In genomic region chr17:39563476-39563875, GRCh38 we compare ENCODE assay signal across 1 cellular context.
TF ChIP-seq lines count a peak whose summit lies in the region.

No MANE protein-coding gene starts in this region.

TF ChIP-seq in GM23338, 12 proteins besides CTCF, POLR2A, EP300 and RAD21 (continued from another document):
- TF ChIP-seq, protein P1, sequence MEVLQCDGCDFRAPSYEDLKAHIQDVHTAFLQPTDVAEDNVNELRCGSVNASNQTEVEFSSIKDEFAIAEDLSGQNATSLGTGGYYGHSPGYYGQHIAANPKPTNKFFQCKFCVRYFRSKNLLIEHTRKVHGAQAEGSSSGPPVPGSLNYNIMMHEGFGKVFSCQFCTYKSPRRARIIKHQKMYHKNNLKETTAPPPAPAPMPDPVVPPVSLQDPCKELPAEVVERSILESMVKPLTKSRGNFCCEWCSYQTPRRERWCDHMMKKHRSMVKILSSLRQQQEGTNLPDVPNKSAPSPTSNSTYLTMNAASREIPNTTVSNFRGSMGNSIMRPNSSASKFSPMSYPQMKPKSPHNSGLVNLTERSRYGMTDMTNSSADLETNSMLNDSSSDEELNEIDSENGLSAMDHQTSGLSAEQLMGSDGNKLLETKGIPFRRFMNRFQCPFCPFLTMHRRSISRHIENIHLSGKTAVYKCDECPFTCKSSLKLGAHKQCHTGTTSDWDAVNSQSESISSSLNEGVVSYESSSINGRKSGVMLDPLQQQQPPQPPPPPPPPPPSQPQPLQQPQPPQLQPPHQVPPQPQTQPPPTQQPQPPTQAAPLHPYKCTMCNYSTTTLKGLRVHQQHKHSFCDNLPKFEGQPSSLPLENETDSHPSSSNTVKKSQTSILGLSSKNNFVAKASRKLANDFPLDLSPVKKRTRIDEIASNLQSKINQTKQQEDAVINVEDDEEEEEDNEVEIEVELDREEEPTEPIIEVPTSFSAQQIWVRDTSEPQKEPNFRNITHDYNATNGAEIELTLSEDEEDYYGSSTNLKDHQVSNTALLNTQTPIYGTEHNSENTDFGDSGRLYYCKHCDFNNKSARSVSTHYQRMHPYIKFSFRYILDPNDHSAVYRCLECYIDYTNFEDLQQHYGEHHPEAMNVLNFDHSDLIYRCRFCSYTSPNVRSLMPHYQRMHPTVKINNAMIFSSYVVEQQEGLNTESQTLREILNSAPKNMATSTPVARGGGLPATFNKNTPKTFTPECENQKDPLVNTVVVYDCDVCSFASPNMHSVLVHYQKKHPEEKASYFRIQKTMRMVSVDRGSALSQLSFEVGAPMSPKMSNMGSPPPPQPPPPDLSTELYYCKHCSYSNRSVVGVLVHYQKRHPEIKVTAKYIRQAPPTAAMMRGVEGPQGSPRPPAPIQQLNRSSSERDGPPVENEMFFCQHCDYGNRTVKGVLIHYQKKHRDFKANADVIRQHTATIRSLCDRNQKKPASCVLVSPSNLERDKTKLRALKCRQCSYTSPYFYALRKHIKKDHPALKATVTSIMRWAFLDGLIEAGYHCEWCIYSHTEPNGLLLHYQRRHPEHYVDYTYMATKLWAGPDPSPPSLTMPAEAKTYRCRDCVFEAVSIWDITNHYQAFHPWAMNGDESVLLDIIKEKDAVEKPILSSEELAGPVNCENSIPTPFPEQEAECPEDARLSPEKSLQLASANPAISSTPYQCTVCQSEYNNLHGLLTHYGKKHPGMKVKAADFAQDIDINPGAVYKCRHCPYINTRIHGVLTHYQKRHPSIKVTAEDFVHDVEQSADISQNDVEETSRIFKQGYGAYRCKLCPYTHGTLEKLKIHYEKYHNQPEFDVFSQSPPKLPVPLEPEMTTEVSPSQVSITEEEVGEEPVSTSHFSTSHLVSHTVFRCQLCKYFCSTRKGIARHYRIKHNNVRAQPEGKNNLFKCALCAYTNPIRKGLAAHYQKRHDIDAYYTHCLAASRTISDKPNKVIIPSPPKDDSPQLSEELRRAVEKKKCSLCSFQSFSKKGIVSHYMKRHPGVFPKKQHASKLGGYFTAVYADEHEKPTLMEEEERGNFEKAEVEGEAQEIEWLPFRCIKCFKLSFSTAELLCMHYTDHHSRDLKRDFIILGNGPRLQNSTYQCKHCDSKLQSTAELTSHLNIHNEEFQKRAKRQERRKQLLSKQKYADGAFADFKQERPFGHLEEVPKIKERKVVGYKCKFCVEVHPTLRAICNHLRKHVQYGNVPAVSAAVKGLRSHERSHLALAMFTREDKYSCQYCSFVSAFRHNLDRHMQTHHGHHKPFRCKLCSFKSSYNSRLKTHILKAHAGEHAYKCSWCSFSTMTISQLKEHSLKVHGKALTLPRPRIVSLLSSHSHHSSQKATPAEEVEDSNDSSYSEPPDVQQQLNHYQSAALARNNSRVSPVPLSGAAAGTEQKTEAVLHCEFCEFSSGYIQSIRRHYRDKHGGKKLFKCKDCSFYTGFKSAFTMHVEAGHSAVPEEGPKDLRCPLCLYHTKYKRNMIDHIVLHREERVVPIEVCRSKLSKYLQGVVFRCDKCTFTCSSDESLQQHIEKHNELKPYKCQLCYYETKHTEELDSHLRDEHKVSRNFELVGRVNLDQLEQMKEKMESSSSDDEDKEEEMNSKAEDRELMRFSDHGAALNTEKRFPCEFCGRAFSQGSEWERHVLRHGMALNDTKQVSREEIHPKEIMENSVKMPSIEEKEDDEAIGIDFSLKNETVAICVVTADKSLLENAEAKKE (CRISPR knock-in tag; IDR thresholded peaks at IDR 0.05), result no peak
- TF ChIP-seq POLR2AphosphoS5 (IDR thresholded peaks at IDR 0.05; ENCODE audit: low read depth) (no peak), CREB1 (CRISPR knock-in tag; IDR thresholded peaks at IDR 0.05; ENCODE audit: low read depth) (no peak), EZH2phosphoT487 (IDR thresholded peaks at IDR 0.05; ENCODE audit: unreplicated experiment) (no peak)
- TF ChIP-seq, protein P2, sequence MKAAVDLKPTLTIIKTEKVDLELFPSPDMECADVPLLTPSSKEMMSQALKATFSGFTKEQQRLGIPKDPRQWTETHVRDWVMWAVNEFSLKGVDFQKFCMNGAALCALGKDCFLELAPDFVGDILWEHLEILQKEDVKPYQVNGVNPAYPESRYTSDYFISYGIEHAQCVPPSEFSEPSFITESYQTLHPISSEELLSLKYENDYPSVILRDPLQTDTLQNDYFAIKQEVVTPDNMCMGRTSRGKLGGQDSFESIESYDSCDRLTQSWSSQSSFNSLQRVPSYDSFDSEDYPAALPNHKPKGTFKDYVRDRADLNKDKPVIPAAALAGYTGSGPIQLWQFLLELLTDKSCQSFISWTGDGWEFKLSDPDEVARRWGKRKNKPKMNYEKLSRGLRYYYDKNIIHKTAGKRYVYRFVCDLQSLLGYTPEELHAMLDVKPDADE (IDR thresholded peaks at IDR 0.05), result no peak
